11 cellular contexts compared by ENCODE assay signal in the genomic region with DNA sequence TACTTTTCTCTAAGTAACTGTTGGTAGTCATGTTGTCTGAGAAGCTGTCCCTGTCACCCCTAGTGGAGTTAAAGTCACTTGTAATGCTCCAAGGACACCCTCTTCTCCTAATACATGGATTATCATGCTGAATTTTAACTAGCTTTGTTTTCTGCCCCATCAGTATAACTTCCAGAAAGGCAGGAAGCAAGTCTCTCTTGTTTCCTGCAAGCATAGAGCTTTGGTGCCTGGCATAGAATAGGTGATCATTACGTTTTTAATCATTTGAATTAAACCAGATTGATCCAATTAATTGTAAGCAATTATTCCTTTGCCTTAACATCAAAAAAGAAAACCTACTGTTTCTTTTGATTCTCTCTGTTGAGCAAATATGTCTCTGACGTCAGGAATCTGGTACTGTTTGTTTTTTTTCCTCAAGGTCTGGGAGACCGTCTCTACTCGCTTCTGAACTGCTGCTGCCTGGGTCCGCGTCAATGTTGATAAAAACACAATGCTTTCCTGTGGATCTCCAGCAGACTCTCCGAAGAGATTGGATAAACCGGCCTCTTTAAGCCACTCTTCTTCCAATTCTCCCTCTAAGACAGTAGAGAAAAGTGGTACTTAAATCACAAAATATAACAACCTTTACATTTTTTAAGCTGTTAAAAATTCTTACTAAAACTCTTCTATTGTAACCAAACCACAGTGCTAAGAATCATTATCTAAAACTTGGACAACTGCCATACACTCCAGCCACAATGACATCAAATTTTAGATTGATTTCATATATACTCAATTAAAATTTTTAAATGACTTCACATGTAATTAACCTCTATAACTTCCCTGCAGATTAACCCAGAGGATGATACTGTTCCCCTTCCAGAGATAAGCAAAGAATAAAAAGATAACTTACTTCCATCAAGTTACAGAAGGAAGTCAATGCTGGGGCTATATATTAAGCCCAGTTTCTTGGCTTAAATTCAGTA.
DNase-seq lines count a peak whose midpoint lies in the region; ATAC-seq and TF ChIP-seq lines count a peak whose summit lies in the region.
"Had no signal": no experiment of that assay in that cellular context is flagged by ENCODE, and none has a peak within 500 bp of the region (broad histone marks: within the 10 kb centered on the region; RNA-seq: fewer than 3 reads in every experiment).

No MANE protein-coding gene starts in this region.

- peak; percentile 78 for DNase-seq in Caki2 (ENCODE audit: low read depth)
- peak; percentile 28 for DNase-seq in endothelial cell (ENCODE audit: low spot score)
- DNase-seq in nephron progenitor cell = no peak
- no peak for DNase-seq in activated CD4-positive, alpha-beta T cell treated with anti-CD3 and anti-CD28 coated beads for 1 hour
- DNase-seq in DMS114 treated with DMSO at 0.1 percent for 48 hours (lab: John Stamatoyannopoulos, UW; ENCODE audit: unreplicated experiment) = no peak
- DNase-seq in HuH-7 (ENCODE audit: low spot score) = no peak
- DNase-seq: colonic mucosa; HCEC 1CT; NK-92 treated with Interleukin-12 subunit alpha and Interleukin-12 subunit beta, amount 100 ng/mL, for 24 hours had no signal

- H3K4me1 Mint-ChIP-seq in endothelial cell (ENCODE audit: unreplicated experiment) = peaks cover 64% of the 10 kb centered on the region
- peaks cover 37% of the 10 kb centered on the region for H3K4me1 Mint-ChIP-seq in nephron progenitor cell

- no peak for ATAC-seq in HG02885 (IDR thresholded peaks at IDR 0.05; ENCODE audit: poor library complexity, unreplicated experiment)

- H3K36me3 Mint-ChIP-seq in endothelial cell (ENCODE audit: low read depth, unreplicated experiment) (peaks cover 68% of the 10 kb centered on the region), nephron progenitor cell (ENCODE audit: low read depth) (no peaks in the 10 kb centered on the region)

- in situ Hi-C loops in Caki2 (cut with HindIII; ENCODE audit: low pct_unique_long_range_greater_than_20kb, low sequenced_read_pairs) = no loop called here

- peak overlapping the region; percentile 33 for H3K4me3 Mint-ChIP-seq in endothelial cell (ENCODE audit: unreplicated experiment)
- H3K4me3 Mint-ChIP-seq in nephron progenitor cell = no peak overlapping the region

- no peaks in the 10 kb centered on the region for H3K27me3 Mint-ChIP-seq in endothelial cell (ENCODE audit: unreplicated experiment)
- peaks cover 4% of the 10 kb centered on the region for H3K27me3 Mint-ChIP-seq in nephron progenitor cell (ENCODE audit: low read depth, poor library complexity)

- H3K9me3 Mint-ChIP-seq in endothelial cell (ENCODE audit: unreplicated experiment) = no peaks in the 10 kb centered on the region
- no peaks in the 10 kb centered on the region for H3K9me3 Mint-ChIP-seq in nephron progenitor cell

- H3K27ac Mint-ChIP-seq in endothelial cell (ENCODE audit: unreplicated experiment) = peak overlapping the region; percentile 98
- peak overlapping the region; percentile 68 for H3K27ac Mint-ChIP-seq in nephron progenitor cell

- TF ChIP-seq CTCF in endothelial cell (IDR thresholded peaks at IDR 0.05; ENCODE audit: unreplicated experiment) (no peak), nephron progenitor cell (IDR thresholded peaks at IDR 0.05) (no peak)

TF ChIP-seq in PFSK-1, 5 proteins besides CTCF, POLR2A, EP300 and RAD21:
- TF ChIP-seq, protein P1, sequence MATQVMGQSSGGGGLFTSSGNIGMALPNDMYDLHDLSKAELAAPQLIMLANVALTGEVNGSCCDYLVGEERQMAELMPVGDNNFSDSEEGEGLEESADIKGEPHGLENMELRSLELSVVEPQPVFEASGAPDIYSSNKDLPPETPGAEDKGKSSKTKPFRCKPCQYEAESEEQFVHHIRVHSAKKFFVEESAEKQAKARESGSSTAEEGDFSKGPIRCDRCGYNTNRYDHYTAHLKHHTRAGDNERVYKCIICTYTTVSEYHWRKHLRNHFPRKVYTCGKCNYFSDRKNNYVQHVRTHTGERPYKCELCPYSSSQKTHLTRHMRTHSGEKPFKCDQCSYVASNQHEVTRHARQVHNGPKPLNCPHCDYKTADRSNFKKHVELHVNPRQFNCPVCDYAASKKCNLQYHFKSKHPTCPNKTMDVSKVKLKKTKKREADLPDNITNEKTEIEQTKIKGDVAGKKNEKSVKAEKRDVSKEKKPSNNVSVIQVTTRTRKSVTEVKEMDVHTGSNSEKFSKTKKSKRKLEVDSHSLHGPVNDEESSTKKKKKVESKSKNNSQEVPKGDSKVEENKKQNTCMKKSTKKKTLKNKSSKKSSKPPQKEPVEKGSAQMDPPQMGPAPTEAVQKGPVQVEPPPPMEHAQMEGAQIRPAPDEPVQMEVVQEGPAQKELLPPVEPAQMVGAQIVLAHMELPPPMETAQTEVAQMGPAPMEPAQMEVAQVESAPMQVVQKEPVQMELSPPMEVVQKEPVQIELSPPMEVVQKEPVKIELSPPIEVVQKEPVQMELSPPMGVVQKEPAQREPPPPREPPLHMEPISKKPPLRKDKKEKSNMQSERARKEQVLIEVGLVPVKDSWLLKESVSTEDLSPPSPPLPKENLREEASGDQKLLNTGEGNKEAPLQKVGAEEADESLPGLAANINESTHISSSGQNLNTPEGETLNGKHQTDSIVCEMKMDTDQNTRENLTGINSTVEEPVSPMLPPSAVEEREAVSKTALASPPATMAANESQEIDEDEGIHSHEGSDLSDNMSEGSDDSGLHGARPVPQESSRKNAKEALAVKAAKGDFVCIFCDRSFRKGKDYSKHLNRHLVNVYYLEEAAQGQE (IDR thresholded peaks at IDR 0.05; ENCODE audit: insufficient read depth in 1 of 2, low read depth in 2 of 2, low read length in 2 of 2) = no peak
- TF ChIP-seq TAF1 (IDR thresholded peaks at IDR 0.05; ENCODE audit: borderline replicate concordance, insufficient read depth, low read length) = peak; percentile 68; the same call in 1 of the 2 replicates

Comparison
In these comparisons a context has a peak if more than half of its experiments do, and no peak if none do; other contexts are left out.
1. DNase-seq: peak in Caki2 (single experiment) and endothelial cell (single experiment); none in nephron progenitor cell (single experiment), activated CD4-positive, alpha-beta T cell treated with anti-CD3 and anti-CD28 coated beads for 1 hour (single experiment), DMS114 treated with DMSO at 0.1 percent for 48 hours (single experiment) and HuH-7 (single experiment).